Comparison of ENCODE assay signal across 8 cellular contexts in genomic region chr5:99032234-99033013, GRCh38.
DNase-seq lines count a peak whose midpoint lies in the region; ATAC-seq and TF ChIP-seq lines count a peak whose summit lies in the region.

No MANE protein-coding gene starts in this region.

- H3K9me3 ChIP-seq in ovary: no peaks in the 10 kb centered on the region

- DNase-seq in CD14-positive monocyte (ENCODE audit: low spot score): peak; percentile 46
- DNase-seq in NCI-H748 (lab: John Stamatoyannopoulos, UW; ENCODE audit: unreplicated experiment): peak; percentile 70
- DNase-seq in activated naive CD8-positive, alpha-beta T cell treated with anti-CD3 and anti-CD28 coated beads, Interleukin-2, amount 10 ng/mL, durations not matched to agents 7 days and 5 days: no peak
- peak in 39 of 42 donors; percentile 24 to 85 (median 65) for DNase-seq in head of caudate nucleus
- peak; percentile 40 to 72 (median 52) for DNase-seq in ovary
- no peak for DNase-seq in DMS79 (lab: John Stamatoyannopoulos, UW)

- no peaks in the 10 kb centered on the region for H3K27me3 ChIP-seq in ovary

- H3K27ac ChIP-seq in ovary: peak overlapping the region; percentile 41 to 55

- peaks cover 0 to 4% (median 0%) of the 10 kb centered on the region in 3 donors for H3K27me3 Mint-ChIP-seq in CD14-positive monocyte (ENCODE audit: low read depth in 3 of 3)
- H3K27me3 Mint-ChIP-seq in activated naive CD8-positive, alpha-beta T cell treated with anti-CD3 and anti-CD28 coated beads, Interleukin-2, amount 10 ng/mL, durations not matched to agents 7 days and 5 days: no peaks in the 10 kb centered on the region

- intact Hi-C loops in CD14-positive monocyte (cut with micrococcal nuclease): loop anchor here (5.0 kb wide), 3 partner anchors 40 to 125 kb away; partner anchors contain the start of gene CHD1 (in 1 of the 2)
- intact Hi-C loops in head of caudate nucleus (cut with DNase I): loop anchor here (5.0 kb wide), 2 partner anchors 105 to 125 kb away; partner anchors contain the start of gene CHD1
- intact Hi-C loops in ovary (cut with DNase I): loop anchor here (5.0 to 10.0 kb wide), 2 partner anchors 125 to 128 kb away; no protein-coding TSS in a partner anchor

- TF ChIP-seq EP300 in ovary (IDR thresholded peaks at IDR 0.05): no peak

- H3K4me3 ChIP-seq in ovary: peak overlapping the region; percentile 1

- H3K4me1 Mint-ChIP-seq in CD14-positive monocyte: peaks cover 65% of the 10 kb centered on the region
- peaks cover 27% of the 10 kb centered on the region for H3K4me1 Mint-ChIP-seq in activated naive CD8-positive, alpha-beta T cell treated with anti-CD3 and anti-CD28 coated beads, Interleukin-2, amount 10 ng/mL, durations not matched to agents 7 days and 5 days

- POLR2A ChIA-PET in activated naive CD8-positive, alpha-beta T cell treated with anti-CD3 and anti-CD28 coated beads, Interleukin-2, amount 10 ng/mL, durations not matched to agents 7 days and 5 days (lab: Charles Lee): interaction anchor here (1.3 to 3.1 kb wide), 2 partner anchors 103 to 105 kb away, joined by 3 to 27 read pairs; partner anchors contain the start of gene CHD1

- peak overlapping the region in 6 of 7 donors; percentile 14 to 91 (median 80) for H3K27ac Mint-ChIP-seq in CD14-positive monocyte
- H3K27ac Mint-ChIP-seq in activated naive CD8-positive, alpha-beta T cell treated with anti-CD3 and anti-CD28 coated beads, Interleukin-2, amount 10 ng/mL, durations not matched to agents 7 days and 5 days: peak overlapping the region; percentile 97

- TF ChIP-seq CTCF in CD14-positive monocyte (IDR thresholded peaks at IDR 0.05) (peak; percentile 81), ovary (IDR thresholded peaks at IDR 0.05) (peak; percentile 19 to 59 (median 57))

- H3K4me3 Mint-ChIP-seq in CD14-positive monocyte: peak overlapping the region; percentile 76 to 94
- H3K4me3 Mint-ChIP-seq in activated naive CD8-positive, alpha-beta T cell treated with anti-CD3 and anti-CD28 coated beads, Interleukin-2, amount 10 ng/mL, durations not matched to agents 7 days and 5 days: peak overlapping the region; percentile 89

- WGBS in ovary, 3 donors: 37 to 39% (median 37%) methylated on average over 7 of the region's 7 CpGs

- TF ChIP-seq POLR2A in ovary (IDR thresholded peaks at IDR 0.05): no peak

- peak; percentile 45 for ATAC-seq in GM18867 (IDR thresholded peaks at IDR 0.05; ENCODE audit: unreplicated experiment)
- peak; percentile 33 for ATAC-seq in HG03135 (IDR thresholded peaks at IDR 0.05; ENCODE audit: unreplicated experiment)
- peak; percentile 25 for ATAC-seq in activated naive CD8-positive, alpha-beta T cell treated with anti-CD3 and anti-CD28 coated beads, Interleukin-2, amount 10 ng/mL, durations not matched to agents 7 days and 5 days (ENCODE audit: low read depth)

- H3K36me3 Mint-ChIP-seq in CD14-positive monocyte: no peaks in the 10 kb centered on the region
- H3K36me3 Mint-ChIP-seq in activated naive CD8-positive, alpha-beta T cell treated with anti-CD3 and anti-CD28 coated beads, Interleukin-2, amount 10 ng/mL, durations not matched to agents 7 days and 5 days: peaks cover 2% of the 10 kb centered on the region

- peaks cover 6% of the 10 kb centered on the region for H3K4me1 ChIP-seq in ovary (ENCODE audit: insufficient read depth)

- H3K9me3 Mint-ChIP-seq in CD14-positive monocyte: no peaks in the 10 kb centered on the region
- H3K9me3 Mint-ChIP-seq in activated naive CD8-positive, alpha-beta T cell treated with anti-CD3 and anti-CD28 coated beads, Interleukin-2, amount 10 ng/mL, durations not matched to agents 7 days and 5 days: no peaks in the 10 kb centered on the region

- no peaks in the 10 kb centered on the region for H3K36me3 ChIP-seq in ovary

Comparison
In these comparisons a context has a peak if more than half of its experiments do, and no peak if none do; other contexts are left out.
1. DNase-seq: peak in CD14-positive monocyte (single experiment), NCI-H748 (single experiment), head of caudate nucleus (39 of 42) and ovary (5 of 5); none in activated naive CD8-positive, alpha-beta T cell treated with anti-CD3 and anti-CD28 coated beads, Interleukin-2, amount 10 ng/mL, durations not matched to agents 7 days and 5 days (single experiment) and DMS79 (single experiment).
2. Peak in every context shown above with its lines, with median percentiles within 50 percentile points of each other: ATAC-seq.